ENCODE assay signal across 23 cellular contexts in the genomic region with DNA sequence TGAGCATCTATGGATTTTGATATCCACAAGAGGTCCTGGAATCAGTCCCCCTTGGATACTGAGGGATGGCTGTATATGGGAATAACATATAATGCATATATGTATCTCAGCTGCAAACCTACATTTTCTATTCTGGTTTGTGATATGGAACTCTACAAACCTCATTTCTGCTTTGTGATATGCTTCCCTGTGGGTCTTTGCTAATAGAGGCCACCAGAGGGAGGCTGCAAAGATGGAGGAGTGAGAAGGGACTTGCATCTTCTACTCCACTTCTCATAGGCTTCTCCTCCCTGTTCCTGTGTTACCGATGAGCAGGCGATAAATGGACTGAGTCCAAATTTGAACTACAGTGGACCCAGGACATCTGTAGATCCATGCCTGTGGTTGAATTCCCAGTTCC. TPM values are rescaled to one million over a fixed set of nuclear protein-coding genes. Genes with fewer than 3 reads are reported as not detected.
DNase-seq lines count a peak whose midpoint lies in the region; TF ChIP-seq lines count a peak whose summit lies in the region.
"Had no signal": no experiment of that assay in that cellular context is flagged by ENCODE, and none has a peak within 500 bp of the region (broad histone marks: within the 10 kb centered on the region; RNA-seq: fewer than 3 reads in every experiment).

No MANE protein-coding gene starts in this region.

- TF ChIP-seq CTCF in GM12872 (IDR thresholded peaks at IDR 0.05; ENCODE audit: insufficient read depth, low read depth, low read length) (peak; percentile 25; the same call in 1 of the 3 replicates), NB4 (IDR thresholded peaks at IDR 0.05; ENCODE audit: low read depth, low read length) (peak; percentile 23), osteocyte (IDR thresholded peaks at IDR 0.05) (peak; percentile 10)

- no peak overlapping the region for H3K4me3 ChIP-seq in NB4 (ENCODE audit: low read depth, low read length)
- H3K4me3 ChIP-seq: BLaER1 treated with 17β-estradiol and CSF1 and Interleukin-3, amounts not matched to agents 10 nM and 100 nM; testis had no signal

- no peaks in the 10 kb centered on the region for H3K9me3 Mint-ChIP-seq in osteocyte (ENCODE audit: unreplicated experiment)
- H3K9me3 Mint-ChIP-seq in activated naive CD8-positive, alpha-beta T cell treated with anti-CD3 and anti-CD28 coated beads for 36 hours, result no peaks in the 10 kb centered on the region
- H3K9me3 Mint-ChIP-seq: effector memory CD8-positive, alpha-beta T cell; stimulated activated memory B cell treated with anti-CD40 and anti-IgM and Interleukin-4, amounts not matched to agents 10 μg/mL and 1 μg/mL and 100 μg/mL, for 72 hours; T-cell had no signal

- DNase-seq in NB4 (ENCODE audit: low read depth) (no peak), dermis blood vessel endothelial cell (peak; percentile 20), osteocyte (ENCODE audit: extremely low spot score, unreplicated experiment) (no peak), AG08396 (ENCODE audit: low spot score) (no peak)
- no peak for DNase-seq in activated naive CD8-positive, alpha-beta T cell treated with anti-CD3 and anti-CD28 coated beads for 36 hours
- no peak for DNase-seq in activated CD4-positive, CD25-positive, alpha-beta regulatory T cell treated with anti-CD3 and anti-CD28 coated beads, Interleukin-2, amount 50 U/mL, for 72 hours
- DNase-seq: activated CD4-positive, alpha-beta T cell treated with anti-CD3 and anti-CD28 coated beads, Interleukin-2, amount 50 U/mL, for 4 hours; activated T-cell treated with anti-CD3 and anti-CD28 coated beads for 4 hours; amygdala; effector memory CD8-positive, alpha-beta T cell; foreskin melanocyte; hippocampal formation; KG1; NCI-H1105; NCI-H510A treated with DMSO at 0.1 percent for 48 hours; nucleus accumbens; right cardiac atrium; Right ventricle myocardium superior; T-cell; testis had no signal

- H3K27me3 Mint-ChIP-seq in osteocyte (ENCODE audit: unreplicated experiment), result no peaks in the 10 kb centered on the region
- H3K27me3 Mint-ChIP-seq in activated naive CD8-positive, alpha-beta T cell treated with anti-CD3 and anti-CD28 coated beads for 36 hours, result no peaks in the 10 kb centered on the region
- H3K27me3 Mint-ChIP-seq: effector memory CD8-positive, alpha-beta T cell; stimulated activated memory B cell treated with anti-CD40 and anti-IgM and Interleukin-4, amounts not matched to agents 10 μg/mL and 1 μg/mL and 100 μg/mL, for 72 hours; T-cell had no signal

- no peaks in the 10 kb centered on the region for H3K36me3 Mint-ChIP-seq in osteocyte (ENCODE audit: unreplicated experiment)
- no peaks in the 10 kb centered on the region for H3K36me3 Mint-ChIP-seq in activated naive CD8-positive, alpha-beta T cell treated with anti-CD3 and anti-CD28 coated beads for 36 hours

- no peak overlapping the region for H3K27ac Mint-ChIP-seq in osteocyte (ENCODE audit: unreplicated experiment)
- H3K27ac Mint-ChIP-seq in activated naive CD8-positive, alpha-beta T cell treated with anti-CD3 and anti-CD28 coated beads for 36 hours, result no peak overlapping the region
- H3K27ac Mint-ChIP-seq: effector memory CD8-positive, alpha-beta T cell; stimulated activated memory B cell treated with anti-CD40 and anti-IgM and Interleukin-4, amounts not matched to agents 10 μg/mL and 1 μg/mL and 100 μg/mL, for 72 hours; T-cell had no signal

- no peak for TF ChIP-seq POLR2A in NB4 (IDR thresholded peaks at IDR 0.05; ENCODE audit: extremely low read depth, insufficient read length)

- no peak overlapping the region for H3K4me3 Mint-ChIP-seq in osteocyte (ENCODE audit: unreplicated experiment)
- H3K4me3 Mint-ChIP-seq in activated naive CD8-positive, alpha-beta T cell treated with anti-CD3 and anti-CD28 coated beads for 36 hours, result no peak overlapping the region
- H3K4me3 Mint-ChIP-seq: effector memory CD8-positive, alpha-beta T cell; stimulated activated memory B cell treated with anti-CD40 and anti-IgM and Interleukin-4, amounts not matched to agents 10 μg/mL and 1 μg/mL and 100 μg/mL, for 72 hours; T-cell had no signal

- H3K4me1 Mint-ChIP-seq in osteocyte (ENCODE audit: unreplicated experiment), result no peaks in the 10 kb centered on the region
- H3K4me1 Mint-ChIP-seq in activated naive CD8-positive, alpha-beta T cell treated with anti-CD3 and anti-CD28 coated beads for 36 hours, result no peaks in the 10 kb centered on the region
- H3K4me1 Mint-ChIP-seq: stimulated activated memory B cell treated with anti-CD40 and anti-IgM and Interleukin-4, amounts not matched to agents 10 μg/mL and 1 μg/mL and 100 μg/mL, for 72 hours; T-cell had no signal

RNA-seq across cellular contexts. Expression of a gene that starts 37.8 kb away (rescaled TPM):
- total RNA-seq in dermis blood vessel endothelial cell, result 11.4 and 15.4 TPM in 2 replicates
- total RNA-seq in osteocyte, result 25.9 and 26.3 TPM in 2 replicates
- 10 to 100 TPM; 59.5 to 61.7 TPM for total RNA-seq in activated naive CD8-positive, alpha-beta T cell treated with anti-CD3 and anti-CD28 coated beads for 36 hours
